16 cellular contexts compared by ENCODE assay signal in the genomic region with DNA sequence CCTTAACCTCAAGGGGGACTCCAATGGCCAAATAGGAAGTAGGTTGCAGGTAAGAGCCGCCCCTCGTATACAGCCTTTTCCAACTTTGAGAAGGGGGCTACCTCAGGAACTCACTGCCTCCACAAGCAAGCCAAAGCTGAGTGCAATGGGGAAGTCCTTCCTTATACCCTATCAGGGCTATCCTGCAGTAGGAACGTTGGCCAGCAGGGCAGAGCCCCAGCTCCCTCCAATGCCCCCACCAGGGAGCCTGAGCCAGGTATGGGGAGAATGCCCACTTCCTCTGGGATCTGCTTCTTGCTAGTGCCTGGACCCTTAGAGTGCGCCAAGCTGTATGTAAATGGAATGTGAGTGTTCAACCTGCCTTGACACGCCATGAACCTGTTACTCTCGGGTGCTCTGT.
"Had no signal": no experiment of that assay in that cellular context is flagged by ENCODE, and none has a peak within 500 bp of the region (broad histone marks: within the 10 kb centered on the region; RNA-seq: fewer than 3 reads in every experiment).

No MANE protein-coding gene starts in this region.

- H3K4me1 ChIP-seq: esophagus muscularis mucosa, sigmoid colon, spleen had no signal

- H3K36me3 ChIP-seq: esophagus muscularis mucosa, heart right ventricle, neutrophil, sigmoid colon, spleen, thoracic aorta, upper lobe of left lung had no signal

- H3K27ac ChIP-seq: esophagus muscularis mucosa, heart right ventricle, neutrophil, sigmoid colon, spleen, thoracic aorta, upper lobe of left lung had no signal

- DNase-seq: activated CD4-positive, alpha-beta T cell treated with anti-CD3 and anti-CD28 coated beads for 36 hours; activated CD4-positive, alpha-beta T cell treated with anti-CD3 and anti-CD28 coated beads, Interleukin-2, amount 50 U/mL, for 48 hours; activated gamma-delta T cell; effector CD4-positive, alpha-beta T cell; heart right ventricle; mesendoderm; naive thymus-derived CD8-positive, alpha-beta T cell; sigmoid colon; spleen; stimulated activated CD4-positive, alpha-beta T cell treated with anti-CD3 and anti-CD28 coated beads, Interleukin-4, amount 100 ng/mL, for 4 hours; stimulated activated naive B cell treated with anti-CD40 and anti-IgM and Interleukin-4, amounts not matched to agents 10 μg/mL and 1 μg/mL and 100 μg/mL, for 72 hours had no signal

- H3K27me3 ChIP-seq: esophagus muscularis mucosa, heart right ventricle, neutrophil, sigmoid colon, spleen, upper lobe of left lung had no signal

- H3K27me3 Mint-ChIP-seq: activated CD4-positive, alpha-beta T cell treated with anti-CD3 and anti-CD28 coated beads for 36 hours; activated naive CD4-positive, alpha-beta T cell treated with anti-CD3 and anti-CD28 coated beads, Interleukin-2, amount 50 U/mL, for 24 hours; naive thymus-derived CD8-positive, alpha-beta T cell had no signal

- H3K9me3 ChIP-seq: esophagus muscularis mucosa, heart right ventricle, neutrophil, sigmoid colon, spleen, thoracic aorta, upper lobe of left lung had no signal

- H3K27ac Mint-ChIP-seq: activated CD4-positive, alpha-beta T cell treated with anti-CD3 and anti-CD28 coated beads for 36 hours; activated naive CD4-positive, alpha-beta T cell treated with anti-CD3 and anti-CD28 coated beads, Interleukin-2, amount 50 U/mL, for 24 hours; naive thymus-derived CD8-positive, alpha-beta T cell; stimulated activated naive B cell treated with anti-CD40 and anti-IgM and Interleukin-4, amounts not matched to agents 10 μg/mL and 1 μg/mL and 100 μg/mL, for 72 hours had no signal

- H3K4me3 ChIP-seq: esophagus muscularis mucosa, heart right ventricle, sigmoid colon, spleen, thoracic aorta, upper lobe of left lung had no signal

- H3K9me3 Mint-ChIP-seq: activated naive CD4-positive, alpha-beta T cell treated with anti-CD3 and anti-CD28 coated beads, Interleukin-2, amount 50 U/mL, for 24 hours; naive thymus-derived CD8-positive, alpha-beta T cell; stimulated activated naive B cell treated with anti-CD40 and anti-IgM and Interleukin-4, amounts not matched to agents 10 μg/mL and 1 μg/mL and 100 μg/mL, for 72 hours had no signal

- H3K4me3 Mint-ChIP-seq: activated CD4-positive, alpha-beta T cell treated with anti-CD3 and anti-CD28 coated beads for 36 hours; activated naive CD4-positive, alpha-beta T cell treated with anti-CD3 and anti-CD28 coated beads, Interleukin-2, amount 50 U/mL, for 24 hours; naive thymus-derived CD8-positive, alpha-beta T cell; stimulated activated naive B cell treated with anti-CD40 and anti-IgM and Interleukin-4, amounts not matched to agents 10 μg/mL and 1 μg/mL and 100 μg/mL, for 72 hours had no signal

- H3K36me3 Mint-ChIP-seq: activated naive CD4-positive, alpha-beta T cell treated with anti-CD3 and anti-CD28 coated beads, Interleukin-2, amount 50 U/mL, for 24 hours; naive thymus-derived CD8-positive, alpha-beta T cell; stimulated activated naive B cell treated with anti-CD40 and anti-IgM and Interleukin-4, amounts not matched to agents 10 μg/mL and 1 μg/mL and 100 μg/mL, for 72 hours had no signal
